ENCODE assay signal across 16 cellular contexts in the genomic region with DNA sequence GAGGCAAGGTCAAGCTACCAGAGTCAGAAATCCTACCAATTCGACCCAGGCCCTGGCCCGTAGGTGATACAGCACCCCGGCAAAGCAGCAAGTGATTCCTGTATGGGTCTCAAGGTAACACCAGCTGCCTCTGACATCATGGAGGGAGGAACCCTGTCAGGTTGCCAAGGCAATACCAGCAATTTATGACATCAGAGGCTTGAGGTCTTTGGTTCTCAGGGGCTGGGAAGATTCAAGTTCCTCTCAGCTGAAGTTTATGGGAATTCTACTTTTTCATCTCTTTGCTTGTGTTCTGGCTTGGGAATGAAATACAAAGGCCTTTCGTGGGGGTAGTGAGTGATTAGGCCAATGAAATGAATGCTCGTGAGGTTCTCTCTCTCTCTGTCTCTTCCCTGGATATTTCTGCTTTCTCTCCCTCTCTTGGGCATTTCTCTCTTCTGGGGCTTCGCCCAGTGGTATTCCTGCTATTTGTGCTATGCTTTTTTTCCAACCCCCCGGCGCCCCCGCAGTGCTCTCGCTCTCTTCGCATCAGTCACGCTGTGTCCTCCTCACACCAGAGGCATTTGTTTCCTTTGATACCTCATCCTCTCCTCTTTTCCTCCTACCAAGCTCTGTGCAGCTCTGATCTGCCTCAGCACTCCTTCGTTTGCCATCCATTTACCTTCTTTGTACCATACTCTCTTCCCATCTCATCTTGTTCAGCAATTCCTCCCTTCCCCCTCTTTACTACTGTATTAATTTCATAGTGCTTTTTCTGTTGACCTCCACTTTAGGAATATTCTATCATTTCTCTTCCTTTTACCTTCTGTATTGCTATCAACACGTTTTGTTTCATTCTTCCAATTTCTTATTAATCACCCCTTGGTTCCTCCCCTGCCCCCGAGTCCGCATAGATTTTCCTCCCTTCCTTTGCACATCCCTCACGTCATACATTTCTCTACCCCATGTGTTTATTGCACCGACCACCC. TPM values are rescaled to one million over a fixed set of nuclear protein-coding genes. Genes with fewer than 3 reads are reported as not detected.
A peak's percentile ranks its signal among the peaks of the same experiment; 100 is the strongest.
DNase-seq lines count a peak whose midpoint lies in the region; ATAC-seq and TF ChIP-seq lines count a peak whose summit lies in the region.
"Had no signal": no experiment of that assay in that cellular context is flagged by ENCODE, and none has a peak within 500 bp of the region (broad histone marks: within the 10 kb centered on the region; RNA-seq: fewer than 3 reads in every experiment).

No MANE protein-coding gene starts in this region.

- no peaks in the 10 kb centered on the region for H3K36me3 ChIP-seq in ectodermal cell (ENCODE audit: control insufficient read depth, insufficient read depth, low read length)
- H3K36me3 ChIP-seq in neural progenitor cell = no peaks in the 10 kb centered on the region
- H3K36me3 ChIP-seq: left lung had no signal

- no peak for TF ChIP-seq CTCF in neural progenitor cell (IDR thresholded peaks at IDR 0.05)

- no peaks in the 10 kb centered on the region for H3K36me3 Mint-ChIP-seq in neural progenitor cell
- H3K36me3 Mint-ChIP-seq: activated CD4-positive, alpha-beta memory T cell treated with anti-CD3 and anti-CD28 coated beads for 36 hours; type B pancreatic cell had no signal

- peaks cover 2% of the 10 kb centered on the region for H3K27me3 Mint-ChIP-seq in neural progenitor cell (ENCODE audit: insufficient read depth, low read depth)
- H3K27me3 Mint-ChIP-seq: activated CD4-positive, alpha-beta memory T cell treated with anti-CD3 and anti-CD28 coated beads for 36 hours; type B pancreatic cell had no signal

- H3K9ac ChIP-seq in neural progenitor cell = no peak overlapping the region

- ATAC-seq in HG03045 (IDR thresholded peaks at IDR 0.05; ENCODE audit: unreplicated experiment) (no peak), HG03460 (IDR thresholded peaks at IDR 0.05; ENCODE audit: unreplicated experiment) (no peak)
- ATAC-seq: left lung had no signal

- H3K27me3 ChIP-seq in ectodermal cell (ENCODE audit: control insufficient read depth, insufficient read depth, low read length, poor library complexity, severe bottlenecking) (no peaks in the 10 kb centered on the region), neural progenitor cell (no peaks in the 10 kb centered on the region)

- H3K27ac ChIP-seq in ectodermal cell (ENCODE audit: insufficient read depth, low read depth, low read length, poor library complexity, severe bottlenecking) (peak overlapping the region; percentile 93), neural progenitor cell (no peak overlapping the region)
- H3K27ac ChIP-seq: 22Rv1, left lung had no signal

- peak; percentile 67 for DNase-seq in DMS 273 (lab: John Stamatoyannopoulos, UW; ENCODE audit: unreplicated experiment)
- DNase-seq in DMS 273 treated with DMSO at 0.1 percent for 48 hours (lab: John Stamatoyannopoulos, UW) = no peak
- DNase-seq in NCI-H2196 treated with DMSO at 0.1 percent for 48 hours (lab: John Stamatoyannopoulos, UW; ENCODE audit: unreplicated experiment) = peak; percentile 27
- peak; percentile 37 for DNase-seq in neural progenitor cell (ENCODE audit: low spot score)
- no peak for DNase-seq in RPMI8226
- DNase-seq: activated CD4-positive, alpha-beta memory T cell treated with anti-CD3 and anti-CD28 coated beads for 36 hours; Caco-2; foreskin melanocyte; left lung; occipital lobe; T-helper 2 cell had no signal

- WGBS in ectodermal cell, 2 experiments = 20 to 23% methylated on average over 18 of the region's 18 CpGs

- H3K4me1 ChIP-seq in ectodermal cell (ENCODE audit: control insufficient read depth, insufficient read depth, low read length) = peaks cover 65% of the 10 kb centered on the region
- peaks cover 58% of the 10 kb centered on the region for H3K4me1 ChIP-seq in neural progenitor cell

- H2AFZ ChIP-seq in neural progenitor cell (replicated peaks) = no peak overlapping the region

- peaks cover 30% of the 10 kb centered on the region for H3K79me2 ChIP-seq in neural progenitor cell (ENCODE audit: low read depth)

- H3K4me2 ChIP-seq in neural progenitor cell = peak overlapping the region; percentile 81

- no peak overlapping the region for H3K27ac Mint-ChIP-seq in neural progenitor cell
- H3K27ac Mint-ChIP-seq: activated CD4-positive, alpha-beta memory T cell treated with anti-CD3 and anti-CD28 coated beads for 36 hours; type B pancreatic cell had no signal

- H3K4me1 Mint-ChIP-seq in neural progenitor cell = peaks cover 9% of the 10 kb centered on the region

- H3F3A ChIP-seq in neural progenitor cell (ENCODE audit: low read depth) = peaks cover 42% of the 10 kb centered on the region

- peaks cover 20% of the 10 kb centered on the region for H4K20me1 ChIP-seq in neural progenitor cell (ENCODE audit: low read depth)

- peak overlapping the region; percentile 86 for H3K4me3 ChIP-seq in ectodermal cell (ENCODE audit: insufficient read depth, low read depth, low read length)
- H3K4me3 ChIP-seq in neural progenitor cell = no peak overlapping the region
- H3K4me3 ChIP-seq: left lung had no signal

- H3K9me3 ChIP-seq in ectodermal cell (ENCODE audit: control insufficient read depth, low read length) = no peaks in the 10 kb centered on the region
- H3K9me3 ChIP-seq in neural progenitor cell (ENCODE audit: low read depth) = no peaks in the 10 kb centered on the region
- H3K9me3 ChIP-seq: Caco-2, left lung had no signal

- H3K4me3 Mint-ChIP-seq in neural progenitor cell = no peak overlapping the region
- H3K4me3 Mint-ChIP-seq: activated CD4-positive, alpha-beta memory T cell treated with anti-CD3 and anti-CD28 coated beads for 36 hours; type B pancreatic cell had no signal

- no peaks in the 10 kb centered on the region for H3K9me3 Mint-ChIP-seq in neural progenitor cell
- H3K9me3 Mint-ChIP-seq: activated CD4-positive, alpha-beta memory T cell treated with anti-CD3 and anti-CD28 coated beads for 36 hours; type B pancreatic cell had no signal

RNA-seq across cellular contexts. Expression of gene ZFHX2, which starts 2.9 kb away (rescaled TPM):
- 27.6 TPM for polyA plus RNA-seq in ectodermal cell (2013, experiment 1 of 4)
- polyA plus RNA-seq in ectodermal cell (2013, experiment 2 of 4) = 26.1 TPM
- polyA plus RNA-seq in ectodermal cell (2013, experiment 3 of 4) = 20.3 TPM
- 23.0 TPM for polyA plus RNA-seq in ectodermal cell (2013, experiment 4 of 4)
- total RNA-seq in neural progenitor cell (ENCODE audit: low replicate concordance) = 0.90 and 2.2 TPM in 2 replicates

RNA-seq across cellular contexts. Expression of gene THTPA, which starts 7.4 kb away (rescaled TPM):
- 24.2 TPM for polyA plus RNA-seq in ectodermal cell (2013, experiment 1 of 4)
- polyA plus RNA-seq in ectodermal cell (2013, experiment 2 of 4) = 15.2 TPM
- 12.4 TPM for polyA plus RNA-seq in ectodermal cell (2013, experiment 3 of 4)
- 17.5 TPM for polyA plus RNA-seq in ectodermal cell (2013, experiment 4 of 4)
- 7.7 and 17.0 TPM in 2 replicates for total RNA-seq in neural progenitor cell (ENCODE audit: low replicate concordance)

RNA-seq across cellular contexts. Expression of gene AP1G2, which starts 19.0 kb away (rescaled TPM):
- 111 TPM for polyA plus RNA-seq in ectodermal cell (2013, experiment 1 of 4)
- 104 TPM for polyA plus RNA-seq in ectodermal cell (2013, experiment 2 of 4)
- polyA plus RNA-seq in ectodermal cell (2013, experiment 3 of 4) = 84.7 TPM
- 91.5 TPM for polyA plus RNA-seq in ectodermal cell (2013, experiment 4 of 4)
- 65.4 and 126 TPM in 2 replicates for total RNA-seq in neural progenitor cell (ENCODE audit: low replicate concordance)

RNA-seq across cellular contexts. Expression of gene JPH4, which starts 30.0 kb away (rescaled TPM):
- polyA plus RNA-seq in ectodermal cell (2013, experiment 1 of 4) = 17.1 TPM
- polyA plus RNA-seq in ectodermal cell (2013, experiment 2 of 4) = 14.9 TPM
- polyA plus RNA-seq in ectodermal cell (2013, experiment 3 of 4) = 16.5 TPM
- 16.9 TPM for polyA plus RNA-seq in ectodermal cell (2013, experiment 4 of 4)
- 3.2 and 13.5 TPM in 2 replicates for total RNA-seq in neural progenitor cell (ENCODE audit: low replicate concordance)
- total RNA-seq: Caco-2 had no signal

Comparison
In these comparisons a context has a peak if more than half of its experiments do, and no peak if none do; other contexts are left out.
1. DNase-seq: peak in DMS 273 (single experiment), NCI-H2196 treated with DMSO at 0.1 percent for 48 hours (single experiment) and neural progenitor cell (single experiment); none in DMS 273 treated with DMSO at 0.1 percent for 48 hours (single experiment) and RPMI8226 (single experiment).